8 cellular contexts compared by ENCODE assay signal in genomic region chr4:140152760-140153418, GRCh38. TPM values are rescaled to one million over a fixed set of nuclear protein-coding genes. Genes with fewer than 3 reads are reported as not detected.
DNase-seq lines count a peak whose midpoint lies in the region; ATAC-seq and TF ChIP-seq lines count a peak whose summit lies in the region.

No MANE protein-coding gene starts in this region.

- CTCF ChIA-PET in activated B cell treated with CpG ODN at 0.5 μM for 24 hours (lab: Charles Lee) = interaction anchor here (1.0 to 1.7 kb wide), 3 partner anchors 58 to 101 kb away, joined by 3 to 6 read pairs (median 5); no protein-coding TSS in a partner anchor

- H3K4me1 Mint-ChIP-seq in activated B cell treated with CpG ODN at 0.5 μM for 24 hours = peaks cover 52% of the 10 kb centered on the region
- H3K4me1 Mint-ChIP-seq in chondrocyte (ENCODE audit: low read depth) = peaks cover 17% of the 10 kb centered on the region

- TF ChIP-seq CTCF in activated B cell treated with CpG ODN at 0.5 μM for 24 hours (IDR thresholded peaks at IDR 0.05) (no peak), chondrocyte (IDR thresholded peaks at IDR 0.05) (no peak)

- peaks cover 36% of the 10 kb centered on the region for H3K27me3 Mint-ChIP-seq in activated B cell treated with CpG ODN at 0.5 μM for 24 hours
- no peaks in the 10 kb centered on the region for H3K27me3 Mint-ChIP-seq in chondrocyte (ENCODE audit: low read depth)

- intact Hi-C loops in activated B cell treated with CpG ODN at 0.5 μM for 24 hours (cut with micrococcal nuclease) = loop anchor here (1.0 to 10.0 kb wide), 9 partner anchors 100 to 1138 kb away; partner anchors contain the start of genes ELF2, ELMOD2, MGST2 and NOCT

- POLR2A ChIA-PET in activated B cell treated with CpG ODN at 0.5 μM for 24 hours (lab: Charles Lee) = interaction anchor here (0.6 to 3.0 kb wide), 12 partner anchors 22 to 371 kb away, joined by 3 to 15 read pairs (median 4); partner anchors contain the start of gene ELMOD2

- H3K9me3 Mint-ChIP-seq in activated B cell treated with CpG ODN at 0.5 μM for 24 hours (no peaks in the 10 kb centered on the region), chondrocyte (ENCODE audit: low read depth) (no peaks in the 10 kb centered on the region)

- DNase-seq in C1 segment of cervical spinal cord (lab: John Stamatoyannopoulos, UW) (peak in 12 of 14 donors; percentile 21 to 74 (median 54)), HuH-7 (ENCODE audit: low spot score) (peak; percentile 24), activated B cell treated with CpG ODN at 0.5 μM for 24 hours (peak; percentile 49), chondrocyte (ENCODE audit: low spot score) (peak; percentile 88), kidney tubule cell (ENCODE audit: low spot score) (peak; percentile 42)
- DNase-seq in stimulated activated CD4-positive, alpha-beta T cell treated with anti-CD3 and anti-CD28 coated beads, Interleukin-15, amount 100 ng/mL, for 1 hour (ENCODE audit: low read depth in 1 of 2, low spot score in 1 of 2) = peak; percentile 10 to 23

- H3K27ac Mint-ChIP-seq in activated B cell treated with CpG ODN at 0.5 μM for 24 hours (peak overlapping the region; percentile 87), chondrocyte (ENCODE audit: unreplicated experiment) (peak overlapping the region; percentile 86)

- H3K36me3 Mint-ChIP-seq in activated B cell treated with CpG ODN at 0.5 μM for 24 hours (ENCODE audit: low read depth) = peaks cover 7% of the 10 kb centered on the region
- H3K36me3 Mint-ChIP-seq in chondrocyte (ENCODE audit: low read depth) = no peaks in the 10 kb centered on the region

- H3K4me3 Mint-ChIP-seq in activated B cell treated with CpG ODN at 0.5 μM for 24 hours = peak overlapping the region; percentile 88
- H3K4me3 Mint-ChIP-seq in chondrocyte (ENCODE audit: unreplicated experiment) = peak overlapping the region; percentile 81

- ATAC-seq in activated B cell treated with CpG ODN at 0.5 μM for 24 hours (ENCODE audit: low read depth) (no peak), GM21360 (IDR thresholded peaks at IDR 0.05; ENCODE audit: unreplicated experiment) (no peak), HG02885 (IDR thresholded peaks at IDR 0.05; ENCODE audit: poor library complexity, unreplicated experiment) (no peak)

RNA-seq across cellular contexts. Expression of gene MAML3, which starts 1.1 kb away (rescaled TPM):
- 1.9 and 2.6 TPM in 2 replicates for total RNA-seq in activated B cell treated with CpG ODN at 0.5 μM for 24 hours
- total RNA-seq in chondrocyte = 1.6 to 7.2 TPM (median 2.0 TPM) in 3 replicates

Comparison
In these comparisons a context has a peak if more than half of its experiments do, and no peak if none do; other contexts are left out.
1. DNase-seq: peak in every context shown above with its lines; median percentile 88 in chondrocyte; 54 in C1 segment of cervical spinal cord; 49 in activated B cell treated with CpG ODN at 0.5 μM for 24 hours; 42 in kidney tubule cell; 24 in HuH-7; 16 in stimulated activated CD4-positive, alpha-beta T cell treated with anti-CD3 and anti-CD28 coated beads, Interleukin-15, amount 100 ng/mL, for 1 hour.